18 cellular contexts compared by ENCODE assay signal in genomic region chr13:50898338-50898737, GRCh38. TPM values are rescaled to one million over a fixed set of nuclear protein-coding genes. Genes with fewer than 3 reads are reported as not detected.
DNase-seq lines count a peak whose midpoint lies in the region; ATAC-seq, FAIRE-seq and TF ChIP-seq lines count a peak whose summit lies in the region.
"Had no signal": no experiment of that assay in that cellular context is flagged by ENCODE, and none has a peak within 500 bp of the region (broad histone marks: within the 10 kb centered on the region; RNA-seq: fewer than 3 reads in every experiment).

No MANE protein-coding gene starts in this region.

- no peak overlapping the region for H3K9ac ChIP-seq in BLaER1 treated with 17β-estradiol and CSF1 and Interleukin-3, amounts not matched to agents 10 nM and 100 nM

- BruUV-seq in OCI-LY7 (replicated peaks; lab: Mats Ljungman, UMichigan) (no TSS peak), A673 (replicated peaks; lab: Mats Ljungman, UMichigan) (no TSS peak)

- peaks cover 34 to 64% (median 48%) of the 10 kb centered on the region in 10 experiments for H3K4me1 ChIP-seq in BLaER1 treated with 17β-estradiol and CSF1 and Interleukin-3, amounts not matched to agents 10 nM and 100 nM
- H3K4me1 ChIP-seq in OCI-LY7 (ENCODE audit: insufficient read depth, low read length, poor library complexity, severe bottlenecking) = peaks cover 93% of the 10 kb centered on the region
- H3K4me1 ChIP-seq in A673 (ENCODE audit: insufficient read depth, low read length, poor library complexity, severe bottlenecking) = no peaks in the 10 kb centered on the region

- CTCF ChIA-PET in OCI-LY7 (lab: Charles Lee; ENCODE audit: unreplicated experiment) = no interaction called here
- CTCF ChIA-PET in A673 (lab: Charles Lee) = no interaction called here

- H3K9me3 ChIP-seq in BLaER1 treated with 17β-estradiol and CSF1 and Interleukin-3, amounts not matched to agents 10 nM and 100 nM (replicated peaks in 1 of 11) = peaks cover 0 to 47% (median 17%) of the 10 kb centered on the region in 11 experiments; a peak in 13 of 22 replicates
- no peaks in the 10 kb centered on the region; the same call in 1 of the 2 replicates for H3K9me3 ChIP-seq in OCI-LY7 (ENCODE audit: low read length)
- H3K9me3 ChIP-seq in A673 (ENCODE audit: low read depth, low read length, poor library complexity, severe bottlenecking) = no peaks in the 10 kb centered on the region
- H3K9me3 ChIP-seq: BE2C had no signal

- H3K27ac ChIP-seq in BLaER1 treated with 17β-estradiol and CSF1 and Interleukin-3, amounts not matched to agents 10 nM and 100 nM = no peak overlapping the region
- H3K27ac ChIP-seq in OCI-LY7 (ENCODE audit: low read depth, low read length, poor library complexity, severe bottlenecking) (peak overlapping the region; percentile 96), A673 (ENCODE audit: low read depth, low read length, poor library complexity, severe bottlenecking) (no peak overlapping the region)

- H3K36me3 ChIP-seq in BLaER1 treated with 17β-estradiol and CSF1 and Interleukin-3, amounts not matched to agents 10 nM and 100 nM = no peaks in the 10 kb centered on the region
- peaks cover 9% of the 10 kb centered on the region; the same call in 1 of the 2 replicates for H3K36me3 ChIP-seq in OCI-LY7 (ENCODE audit: insufficient read depth, low read length)
- no peaks in the 10 kb centered on the region for H3K36me3 ChIP-seq in A673 (ENCODE audit: insufficient read depth, low read length, poor library complexity, severe bottlenecking)
- H3K36me3 ChIP-seq: BE2C had no signal

- TF ChIP-seq CTCF in OCI-LY7 (conservative IDR thresholded peaks at IDR 0.05; ENCODE audit: low read length) (no peak), A673 (conservative IDR thresholded peaks at IDR 0.05; ENCODE audit: low read depth, low read length) (no peak)

- POLR2A ChIA-PET in OCI-LY7 (lab: Charles Lee) (interaction anchor here (0.7 to 8.6 kb wide), 8 partner anchors 9 to 822 kb away, joined by 3 to 226 read pairs (median 4); partner anchors contain the start of gene RNASEH2B), A673 (lab: Charles Lee; ENCODE audit: low non-redundant PET) (interaction anchor here (0.6 kb wide), 1 partner anchor 1067 kb away, joined by 3 read pairs; no protein-coding TSS in a partner anchor)

- DNase-seq in GM19239 (ENCODE audit: insufficient read length, low spot score) (no peak), OCI-LY7 (ENCODE audit: low spot score) (peak; percentile 36), germinal center (ENCODE audit: low spot score) (peak; percentile 19), urothelium cell line (ENCODE audit: low spot score) (no peak), A673 (ENCODE audit: low spot score) (no peak)
- DNase-seq: BE2C; CD8-positive, alpha-beta T cell; DMS79; GOT3; NCI-H1105; NCI-H1694; NCI-H2227 treated with DMSO at 0.1 percent for 48 hours; NCI-H524 had no signal

- ATAC-seq in GM21360 (IDR thresholded peaks at IDR 0.05; ENCODE audit: unreplicated experiment) = no peak
- ATAC-seq: CD8-positive, alpha-beta T cell; K562 had no signal

- H3K27me3 ChIP-seq in BLaER1 treated with 17β-estradiol and CSF1 and Interleukin-3, amounts not matched to agents 10 nM and 100 nM = no peaks in the 10 kb centered on the region
- peaks cover 5% of the 10 kb centered on the region for H3K27me3 ChIP-seq in A673 (replicated peaks; ENCODE audit: insufficient read depth, low read depth, low read length, poor library complexity)
- H3K27me3 ChIP-seq: BE2C had no signal

- intact Hi-C loops in OCI-LY7 (cut with micrococcal nuclease; ENCODE audit: unreplicated experiment) = loop anchor here (10.0 kb wide), 1 partner anchor 926 kb away; no protein-coding TSS in a partner anchor
- intact Hi-C loops in A673 (cut with micrococcal nuclease; ENCODE audit: unreplicated experiment) = no loop called here

- H3K4me3 ChIP-seq in BLaER1 treated with 17β-estradiol and CSF1 and Interleukin-3, amounts not matched to agents 10 nM and 100 nM = no peak overlapping the region
- H3K4me3 ChIP-seq in OCI-LY7 (ENCODE audit: low read depth, low read length, poor library complexity, severe bottlenecking) (no peak overlapping the region), A673 (ENCODE audit: low read depth, low read length, poor library complexity, severe bottlenecking) (no peak overlapping the region)
- H3K4me3 ChIP-seq: K562 had no signal

- H3K79me2 ChIP-seq in OCI-LY7 (ENCODE audit: insufficient read depth, low read depth, low read length) = no peaks in the 10 kb centered on the region

- no peaks in the 10 kb centered on the region for H4K20me1 ChIP-seq in BLaER1 treated with 17β-estradiol and CSF1 and Interleukin-3, amounts not matched to agents 10 nM and 100 nM
- no peaks in the 10 kb centered on the region for H4K20me1 ChIP-seq in OCI-LY7 (ENCODE audit: insufficient read depth, low read length)

- no peaks in the 10 kb centered on the region for H3K9me2 ChIP-seq in OCI-LY7 (ENCODE audit: insufficient read depth, low read length)

- FAIRE-seq in GM19239 (lab: Jason Lieb, UNC) (peak; percentile 64), urothelium cell line (lab: Jason Lieb, UNC) (no peak)
- FAIRE-seq: G401.6, K562 had no signal

- H3K4me2 ChIP-seq in BLaER1 treated with 17β-estradiol and CSF1 and Interleukin-3, amounts not matched to agents 10 nM and 100 nM = peak overlapping the region; percentile 5 to 46 (median 19); a peak in 11 of 22 replicates
- peak overlapping the region; percentile 49 for H3K4me2 ChIP-seq in OCI-LY7 (ENCODE audit: low read length)

- H2AFZ ChIP-seq in OCI-LY7 (ENCODE audit: low read length) = peak overlapping the region; percentile 90

RNA-seq across cellular contexts. Expression of gene RNASEH2B, which starts 11.3 kb away (rescaled TPM):
- 322 and 392 TPM in 2 replicates for total RNA-seq in OCI-LY7 (2014; rRNA removed; shearing (Covaris generic))
- 225 and 277 TPM in 2 replicates for total RNA-seq in OCI-LY7 (2022)
- 74.1 and 80.7 TPM in 2 replicates for total RNA-seq in A673 (2021)

RNA-seq across cellular contexts. Expression of gene DLEU7, which starts 54.8 kb away (rescaled TPM):
- not detected in 2 replicates for total RNA-seq in OCI-LY7 (2014; rRNA removed; shearing (Covaris generic))
- not detected in 2 replicates for total RNA-seq in OCI-LY7 (2022)
- total RNA-seq in A673 (2021) = not detected in 2 replicates
- total RNA-seq: CD8-positive, alpha-beta T cell; K562; T-helper 1 cell treated with Interleukin-12 subunit alpha and Interleukin-12 subunit beta and Interleukin-4 antibody, amounts not matched to agents 30 ng/mL and 1 ng/mL, for 36 hours had no signal

Comparison
In these comparisons a context has a peak if more than half of its experiments do, and no peak if none do; other contexts are left out.
1. DNase-seq: peak in OCI-LY7 (single experiment) and germinal center (single experiment); none in GM19239 (single experiment), urothelium cell line (single experiment) and A673 (single experiment).